ENCODE assay signal across 11 cellular contexts in genomic region chr16:86261379-86261778, GRCh38.
DNase-seq lines count a peak whose midpoint lies in the region; TF ChIP-seq lines count a peak whose summit lies in the region.
"Had no signal": no experiment of that assay in that cellular context is flagged by ENCODE, and none has a peak within 500 bp of the region (broad histone marks: within the 10 kb centered on the region; RNA-seq: fewer than 3 reads in every experiment).

No MANE protein-coding gene starts in this region.

- peak overlapping the region; percentile 34 for H2AFZ ChIP-seq in SU-DHL-6 (ENCODE audit: low read depth, low read length, severe bottlenecking)

- H3K27me3 ChIP-seq in SU-DHL-6 (ENCODE audit: low read length): 0 out of 2 replicates have a peak, but pooled peaks cover 2% of the 10 kb centered on the region
- H3K27me3 ChIP-seq: upper lobe of right lung had no signal

- H3K9ac ChIP-seq in SU-DHL-6 (ENCODE audit: low read length): no peak overlapping the region
- H3K9ac ChIP-seq: KMS-11 had no signal

- H3K9me2 ChIP-seq in SU-DHL-6 (replicated peaks; ENCODE audit: insufficient read depth, low read length): no peaks in the 10 kb centered on the region

- TF ChIP-seq CTCF in SU-DHL-6 (IDR thresholded peaks at IDR 0.05; ENCODE audit: insufficient read depth, low read length, poor library complexity, severe bottlenecking): no peak

- H3F3A ChIP-seq in SU-DHL-6 (ENCODE audit: insufficient read depth): no peaks in the 10 kb centered on the region

- DNase-seq in NCI-H2171 treated with DMSO at 0.1 percent for 48 hours (lab: John Stamatoyannopoulos, UW) (peak; percentile 31), NCI-H2171 (lab: John Stamatoyannopoulos, UW) (no peak), KBM-7 (peak; percentile 11), iris pigment epithelial cell (ENCODE audit: low read depth) (peak; percentile 51), kidney glomerular epithelial cell (lab: John Stamatoyannopoulos, UW) (no peak), NCI-H345 (lab: John Stamatoyannopoulos, UW) (no peak)
- DNase-seq in activated effector memory CD4-positive, alpha-beta T cell treated with Interleukin-2 at 50 U/mL for 16 hours: no peak
- DNase-seq: stimulated activated CD4-positive, alpha-beta T cell treated with anti-CD3 and anti-CD28 coated beads, Interleukin-1b, Interleukin-23, amount 100 ng/mL, for 48 hours; upper lobe of right lung had no signal

- H3K4me2 ChIP-seq in SU-DHL-6 (ENCODE audit: low read depth, low read length, poor library complexity, severe bottlenecking): no peak overlapping the region
- H3K4me2 ChIP-seq: KMS-11 had no signal

- H4K20me1 ChIP-seq in SU-DHL-6 (ENCODE audit: low read depth, low read length): no peaks in the 10 kb centered on the region

- no peaks in the 10 kb centered on the region for H3K36me3 ChIP-seq in SU-DHL-6 (ENCODE audit: low read length)
- H3K36me3 ChIP-seq: upper lobe of right lung had no signal

- no peak overlapping the region for H3K4me3 ChIP-seq in SU-DHL-6 (ENCODE audit: insufficient read depth, low read length, poor library complexity, severe bottlenecking)
- H3K4me3 ChIP-seq: upper lobe of right lung had no signal

- no peaks in the 10 kb centered on the region for H3K79me2 ChIP-seq in SU-DHL-6 (ENCODE audit: insufficient read depth, low read length)

- no peak overlapping the region for H3K27ac ChIP-seq in SU-DHL-6 (ENCODE audit: low read depth, low read length)
- H3K27ac ChIP-seq: KMS-11, upper lobe of right lung had no signal

- in situ Hi-C loops in KBM-7 (cut with MboI; ENCODE audit: low pct_unique_long_range_greater_than_20kb, low sequenced_read_pairs): no loop called here

- H3K9me3 ChIP-seq in SU-DHL-6 (ENCODE audit: insufficient read depth, low read length): no peaks in the 10 kb centered on the region
- H3K9me3 ChIP-seq: upper lobe of right lung had no signal

Comparison
In these comparisons a context has a peak if more than half of its experiments do, and no peak if none do; other contexts are left out.
1. DNase-seq: peak in NCI-H2171 treated with DMSO at 0.1 percent for 48 hours (single experiment), KBM-7 (single experiment) and iris pigment epithelial cell (single experiment); none in NCI-H2171 (single experiment), kidney glomerular epithelial cell (single experiment), NCI-H345 (single experiment) and activated effector memory CD4-positive, alpha-beta T cell treated with Interleukin-2 at 50 U/mL for 16 hours (single experiment).